ENCODE assay signal across 22 cellular contexts in the genomic region with DNA sequence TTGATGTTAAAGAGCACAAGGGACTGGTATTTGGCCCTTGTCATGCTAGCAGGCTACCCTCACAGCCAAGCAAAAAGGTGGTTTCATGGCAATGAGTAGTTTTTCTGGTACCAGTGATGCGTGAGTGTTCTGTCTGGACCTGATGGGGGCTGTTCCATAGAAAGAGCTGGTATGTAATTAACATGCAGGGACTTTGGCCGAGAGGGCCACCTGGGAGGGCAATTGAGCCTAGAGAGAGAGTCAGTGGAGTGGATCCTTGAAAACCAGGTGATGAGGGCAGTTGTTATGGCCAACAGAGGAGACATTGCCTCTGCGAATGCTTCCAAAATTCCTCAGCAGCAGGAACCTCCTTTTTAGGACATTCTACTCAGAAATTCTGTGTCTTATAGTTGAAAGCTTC.
"Had no signal": no experiment of that assay in that cellular context is flagged by ENCODE, and none has a peak within 500 bp of the region (broad histone marks: within the 10 kb centered on the region; RNA-seq: fewer than 3 reads in every experiment).

No MANE protein-coding gene starts in this region.

- H3K4me3 ChIP-seq: adrenal gland, Peyer's patch had no signal

- H3K9me3 Mint-ChIP-seq: activated naive CD8-positive, alpha-beta T cell treated with anti-CD3 and anti-CD28 coated beads, Interleukin-2, amount 10 ng/mL, durations not matched to agents 7 days and 5 days had no signal

- DNase-seq: activated CD4-positive, alpha-beta T cell treated with anti-CD3 and anti-CD28 coated beads for 48 hours; activated CD4-positive, alpha-beta T cell treated with anti-CD3 and anti-CD28 coated beads, Interleukin-2, amount 50 U/mL, for 4 hours; activated CD4-positive, CD25-positive, alpha-beta regulatory T cell treated with anti-CD3 and anti-CD28 coated beads, Interleukin-2, amount 50 U/mL, for 72 hours; activated CD8-positive, alpha-beta memory T cell treated with anti-CD3 and anti-CD28 coated beads, Interleukin-2, amount 50 U/mL, for 48 hours; activated CD8-positive, alpha-beta T cell treated with anti-CD3 and anti-CD28 coated beads, Interleukin-2, amount 10 ng/mL, durations not matched to agents 7 days and 5 days; activated naive CD4-positive, alpha-beta T cell treated with anti-CD3 and anti-CD28 coated beads, Interleukin-2, amount 50 U/mL, for 16 hours; activated naive CD8-positive, alpha-beta T cell treated with anti-CD3 and anti-CD28 coated beads, Interleukin-2, amount 10 ng/mL, durations not matched to agents 7 days and 5 days; activated T-cell treated with anti-CD3 and anti-CD28 coated beads, Interleukin-2, amount 50 U/mL, for 1 hour; adrenal gland; anterior cingulate cortex; cerebellar nuclear complex; Kasumi-1; NCI-H1048; NCI-H2029; NCI-H2107; NCI-H2171 treated with DMSO at 0.1 percent for 48 hours; NCI-H226; NCI-H526; Peyer's patch; SHP77 treated with DMSO at 0.1 percent for 48 hours had no signal

- H3K27me3 ChIP-seq: adrenal gland, Peyer's patch had no signal

- H3K36me3 Mint-ChIP-seq: activated naive CD8-positive, alpha-beta T cell treated with anti-CD3 and anti-CD28 coated beads, Interleukin-2, amount 10 ng/mL, durations not matched to agents 7 days and 5 days had no signal

- H3K4me1 Mint-ChIP-seq: activated naive CD8-positive, alpha-beta T cell treated with anti-CD3 and anti-CD28 coated beads, Interleukin-2, amount 10 ng/mL, durations not matched to agents 7 days and 5 days had no signal

- H3K27ac Mint-ChIP-seq: activated CD8-positive, alpha-beta T cell treated with anti-CD3 and anti-CD28 coated beads, Interleukin-2, amount 10 ng/mL, durations not matched to agents 7 days and 5 days; activated naive CD8-positive, alpha-beta T cell treated with anti-CD3 and anti-CD28 coated beads, Interleukin-2, amount 10 ng/mL, durations not matched to agents 7 days and 5 days; T-helper 1 cell treated with Interleukin-12 subunit alpha and Interleukin-12 subunit beta and Interleukin-4 antibody, amounts not matched to agents 30 μg/mL and 1 μg/mL, for 36 hours had no signal

- H3K27ac ChIP-seq: adrenal gland, Peyer's patch, RWPE1 had no signal

- H3K36me3 ChIP-seq: adrenal gland, Peyer's patch had no signal

- ATAC-seq: activated CD8-positive, alpha-beta T cell treated with anti-CD3 and anti-CD28 coated beads, Interleukin-2, amount 10 ng/mL, durations not matched to agents 7 days and 5 days had no signal

- H3K4me1 ChIP-seq: adrenal gland, Peyer's patch had no signal

- H3K4me3 Mint-ChIP-seq: activated CD8-positive, alpha-beta T cell treated with anti-CD3 and anti-CD28 coated beads, Interleukin-2, amount 10 ng/mL, durations not matched to agents 7 days and 5 days; activated naive CD8-positive, alpha-beta T cell treated with anti-CD3 and anti-CD28 coated beads, Interleukin-2, amount 10 ng/mL, durations not matched to agents 7 days and 5 days; T-helper 1 cell treated with Interleukin-12 subunit alpha and Interleukin-12 subunit beta and Interleukin-4 antibody, amounts not matched to agents 30 μg/mL and 1 μg/mL, for 36 hours had no signal
